In genomic region chr12:16893426-16893825, GRCh38 we compare ENCODE assay signal across 36 cellular contexts.
"Had no signal": no experiment of that assay in that cellular context is flagged by ENCODE, and none has a peak within 500 bp of the region (broad histone marks: within the 10 kb centered on the region; RNA-seq: fewer than 3 reads in every experiment).

No MANE protein-coding gene starts in this region.

- ATAC-seq: activated CD8-positive, alpha-beta T cell treated with anti-CD3 and anti-CD28 coated beads for 36 hours; activated naive CD4-positive, alpha-beta T cell treated with anti-CD3 and anti-CD28 coated beads, Interleukin-2, amount 50 U/mL, for 72 hours; activated naive CD8-positive, alpha-beta T cell treated with anti-CD3 and anti-CD28 coated beads, Interleukin-2, amount 50 U/mL, for 24 hours; activated T-cell treated with anti-CD3 and anti-CD28 coated beads, Interleukin-2, amount 50 U/mL, for 4 hours; activated T-cell treated with anti-CD3 and anti-CD28 coated beads, Interleukin-2, amount 50 U/mL, for 72 hours; activated T-helper 17 cell treated with anti-CD3 and anti-CD28 coated beads, Interleukin-2, amount 50 U/mL, for 72 hours had no signal

- H3K4me3 Mint-ChIP-seq: activated B cell treated with CpG ODN at 0.5 μM for 24 hours; activated CD4-positive, alpha-beta memory T cell treated with anti-CD3 and anti-CD28 coated beads for 36 hours; activated CD4-positive, alpha-beta T cell treated with anti-CD3 and anti-CD28 coated beads, Interleukin-2, amount 10 ng/mL, durations not matched to agents 24 days and 14 days; activated CD8-positive, alpha-beta T cell treated with anti-CD3 and anti-CD28 coated beads for 36 hours; activated naive CD4-positive, alpha-beta T cell treated with anti-CD3 and anti-CD28 coated beads for 36 hours; activated naive CD8-positive, alpha-beta T cell treated with anti-CD3 and anti-CD28 coated beads, Interleukin-2, amount 10 ng/mL, durations not matched to agents 7 days and 5 days; activated naive CD8-positive, alpha-beta T cell treated with anti-CD3 and anti-CD28 coated beads, Interleukin-2, amount 50 U/mL, for 24 hours; activated T-cell treated with anti-CD3 and anti-CD28 coated beads, Interleukin-2, amount 50 U/mL, for 4 hours; activated T-cell treated with anti-CD3 and anti-CD28 coated beads, Interleukin-2, amount 50 U/mL, for 72 hours; activated T-helper 1 cell treated with anti-CD3 and anti-CD28 coated beads, Interleukin-12 subunit alpha, Interleukin-12 subunit beta, Interleukin-2, Interleukin-4 antibody, amounts not matched to agents 30 ng/mL and 10 ng/mL and 1 ng/mL, durations not matched to agents 14 hours and 24 hours and 36 hours; activated T-helper 17 cell treated with anti-CD3 and anti-CD28 coated beads, Interleukin-2, amount 50 U/mL, for 72 hours; brain; central memory CD8-positive, alpha-beta T cell; T-helper 1 cell treated with Interleukin-12 subunit alpha and Interleukin-12 subunit beta and Interleukin-4 antibody, amounts not matched to agents 30 μg/mL and 1 μg/mL, for 36 hours; T-helper 2 cell treated with Interferon-gamma antibody and Interleukin-4, amounts not matched to agents 5 μg/mL and 100 μg/mL, for 36 hours had no signal

- H3K4me1 ChIP-seq: ascending aorta had no signal

- H3K27me3 Mint-ChIP-seq: activated B cell treated with CpG ODN at 0.5 μM for 24 hours; activated CD4-positive, alpha-beta memory T cell treated with anti-CD3 and anti-CD28 coated beads for 36 hours; activated CD4-positive, alpha-beta T cell treated with anti-CD3 and anti-CD28 coated beads, Interleukin-2, amount 10 ng/mL, durations not matched to agents 24 days and 14 days; activated CD8-positive, alpha-beta T cell treated with anti-CD3 and anti-CD28 coated beads for 36 hours; activated naive CD8-positive, alpha-beta T cell treated with anti-CD3 and anti-CD28 coated beads, Interleukin-2, amount 10 ng/mL, durations not matched to agents 7 days and 5 days; activated naive CD8-positive, alpha-beta T cell treated with anti-CD3 and anti-CD28 coated beads, Interleukin-2, amount 50 U/mL, for 24 hours; activated T-helper 17 cell treated with anti-CD3 and anti-CD28 coated beads, Interleukin-2, amount 50 U/mL, for 72 hours; central memory CD8-positive, alpha-beta T cell had no signal

- H3K27ac Mint-ChIP-seq: activated B cell treated with CpG ODN at 0.5 μM for 24 hours; activated CD4-positive, alpha-beta memory T cell treated with anti-CD3 and anti-CD28 coated beads for 36 hours; activated CD4-positive, alpha-beta T cell treated with anti-CD3 and anti-CD28 coated beads, Interleukin-2, amount 10 ng/mL, durations not matched to agents 24 days and 14 days; activated CD8-positive, alpha-beta T cell treated with anti-CD3 and anti-CD28 coated beads for 36 hours; activated naive CD4-positive, alpha-beta T cell treated with anti-CD3 and anti-CD28 coated beads for 36 hours; activated naive CD4-positive, alpha-beta T cell treated with anti-CD3 and anti-CD28 coated beads, Interleukin-2, amount 50 U/mL, for 72 hours; activated naive CD8-positive, alpha-beta T cell treated with anti-CD3 and anti-CD28 coated beads, Interleukin-2, amount 10 ng/mL, durations not matched to agents 7 days and 5 days; activated naive CD8-positive, alpha-beta T cell treated with anti-CD3 and anti-CD28 coated beads, Interleukin-2, amount 50 U/mL, for 24 hours; activated T-cell treated with anti-CD3 and anti-CD28 coated beads, Interleukin-2, amount 50 U/mL, for 72 hours; activated T-helper 1 cell treated with anti-CD3 and anti-CD28 coated beads, Interleukin-12 subunit alpha, Interleukin-12 subunit beta, Interleukin-2, Interleukin-4 antibody, amounts not matched to agents 30 ng/mL and 10 ng/mL and 1 ng/mL, durations not matched to agents 14 hours and 24 hours and 36 hours; activated T-helper 17 cell treated with anti-CD3 and anti-CD28 coated beads, Interleukin-2, amount 50 U/mL, for 72 hours; T-helper 1 cell treated with Interleukin-12 subunit alpha and Interleukin-12 subunit beta and Interleukin-4 antibody, amounts not matched to agents 30 μg/mL and 1 μg/mL, for 36 hours; T-helper 2 cell treated with Interferon-gamma antibody and Interleukin-4, amounts not matched to agents 5 μg/mL and 100 μg/mL, for 36 hours had no signal

- DNase-seq: activated B cell treated with CpG ODN at 0.5 μM for 24 hours; activated CD4-positive, alpha-beta memory T cell treated with anti-CD3 and anti-CD28 coated beads for 36 hours; activated CD4-positive, alpha-beta T cell treated with anti-CD3 and anti-CD28 coated beads for 4 hours; activated CD4-positive, alpha-beta T cell treated with anti-CD3 and anti-CD28 coated beads, Interleukin-2, amount 10 ng/mL, durations not matched to agents 24 days and 14 days; activated CD4-positive, alpha-beta T cell treated with anti-CD3 and anti-CD28 coated beads, Interleukin-2, amount 50 U/mL, for 1 hour; activated CD4-positive, alpha-beta T cell treated with anti-CD3 and anti-CD28 coated beads, Interleukin-2, amount 50 U/mL, for 4 hours; activated CD4-positive, CD25-positive, alpha-beta regulatory T cell treated with anti-CD3 and anti-CD28 coated beads, Interleukin-2, amount 50 U/mL, for 72 hours; activated CD8-positive, alpha-beta memory T cell treated with anti-CD3 and anti-CD28 coated beads, Interleukin-2, amount 50 U/mL, for 4 hours; activated CD8-positive, alpha-beta T cell treated with anti-CD3 and anti-CD28 coated beads for 36 hours; activated effector memory CD4-positive, alpha-beta T cell treated with anti-CD3 and anti-CD28 coated beads, Interleukin-2, amount 50 U/mL, for 16 hours; activated gamma-delta T cell treated with Interleukin-2 at 50 U/mL for 16 hours; activated naive CD4-positive, alpha-beta T cell; activated naive CD4-positive, alpha-beta T cell treated with anti-CD3 and anti-CD28 coated beads for 36 hours; activated naive CD4-positive, alpha-beta T cell treated with anti-CD3 and anti-CD28 coated beads, Interleukin-2, amount 50 U/mL, for 16 hours; activated naive CD8-positive, alpha-beta T cell treated with anti-CD3 and anti-CD28 coated beads, Interleukin-2, amount 10 ng/mL, durations not matched to agents 7 days and 5 days; activated naive CD8-positive, alpha-beta T cell treated with anti-CD3 and anti-CD28 coated beads, Interleukin-2, amount 50 U/mL, for 24 hours; activated T-cell treated with anti-CD3 and anti-CD28 coated beads for 4 hours; activated T-cell treated with anti-CD3 and anti-CD28 coated beads, Interleukin-2, amount 50 U/mL, for 1 hour; activated T-cell treated with anti-CD3 and anti-CD28 coated beads, Interleukin-2, amount 50 U/mL, for 4 hours; activated T-cell treated with anti-CD3 and anti-CD28 coated beads, Interleukin-2, amount 50 U/mL, for 72 hours; anterior cingulate cortex; caudate nucleus; cerebellar nuclear complex; T-helper 1 cell; T-helper 2 cell; T-helper 9 cell had no signal

- H3K4me3 ChIP-seq: ascending aorta, cardiac muscle cell had no signal

- H3K9me3 Mint-ChIP-seq: activated CD4-positive, alpha-beta T cell treated with anti-CD3 and anti-CD28 coated beads, Interleukin-2, amount 10 ng/mL, durations not matched to agents 24 days and 14 days had no signal

- H3K36me3 ChIP-seq: ascending aorta, cardiac muscle cell had no signal

- H3K27me3 ChIP-seq: ascending aorta, cardiac muscle cell had no signal

- H3K36me3 Mint-ChIP-seq: activated CD4-positive, alpha-beta memory T cell treated with anti-CD3 and anti-CD28 coated beads for 36 hours; activated naive CD4-positive, alpha-beta T cell treated with anti-CD3 and anti-CD28 coated beads, Interleukin-2, amount 50 U/mL, for 72 hours; activated naive CD8-positive, alpha-beta T cell treated with anti-CD3 and anti-CD28 coated beads, Interleukin-2, amount 10 ng/mL, durations not matched to agents 7 days and 5 days; brain had no signal

- H3K27ac ChIP-seq: ascending aorta, cardiac muscle cell, VCaP had no signal

- H3K4me1 Mint-ChIP-seq: activated B cell treated with CpG ODN at 0.5 μM for 24 hours; activated CD4-positive, alpha-beta T cell treated with anti-CD3 and anti-CD28 coated beads, Interleukin-2, amount 10 ng/mL, durations not matched to agents 24 days and 14 days; activated naive CD8-positive, alpha-beta T cell treated with anti-CD3 and anti-CD28 coated beads, Interleukin-2, amount 10 ng/mL, durations not matched to agents 7 days and 5 days; activated naive CD8-positive, alpha-beta T cell treated with anti-CD3 and anti-CD28 coated beads, Interleukin-2, amount 50 U/mL, for 24 hours; activated T-helper 17 cell treated with anti-CD3 and anti-CD28 coated beads, Interleukin-2, amount 50 U/mL, for 72 hours; brain; central memory CD8-positive, alpha-beta T cell had no signal
